Comparison of ENCODE assay signal across 2 cellular contexts in the genomic region with DNA sequence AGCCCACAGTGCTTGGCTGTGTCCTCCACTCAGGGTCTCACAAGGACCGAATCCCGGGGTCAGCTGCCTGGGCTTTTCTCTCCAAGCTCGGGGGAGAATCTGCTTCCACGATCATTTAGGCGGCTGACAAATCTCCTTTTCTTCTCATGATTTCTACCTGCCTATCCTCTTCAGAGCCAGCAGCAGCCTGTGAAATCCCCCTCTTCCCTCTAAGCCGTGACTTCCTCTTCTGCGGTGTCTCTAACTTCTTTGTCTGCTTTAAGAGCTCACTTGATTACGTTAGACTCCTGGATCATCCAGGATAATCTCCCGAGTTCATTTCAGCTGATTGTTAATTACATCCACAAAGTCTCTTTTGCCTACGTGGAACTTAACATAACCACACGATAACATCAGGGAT.
TF ChIP-seq lines count a peak whose summit lies in the region.

No MANE protein-coding gene starts in this region.

TF ChIP-seq in SK-N-SH, 30 proteins besides CTCF, POLR2A, EP300 and RAD21 (continued from another document):
- no peak for TF ChIP-seq ZBTB33 (IDR thresholded peaks at IDR 0.05; ENCODE audit: borderline replicate concordance, low read depth)
- TF ChIP-seq, protein P1, sequence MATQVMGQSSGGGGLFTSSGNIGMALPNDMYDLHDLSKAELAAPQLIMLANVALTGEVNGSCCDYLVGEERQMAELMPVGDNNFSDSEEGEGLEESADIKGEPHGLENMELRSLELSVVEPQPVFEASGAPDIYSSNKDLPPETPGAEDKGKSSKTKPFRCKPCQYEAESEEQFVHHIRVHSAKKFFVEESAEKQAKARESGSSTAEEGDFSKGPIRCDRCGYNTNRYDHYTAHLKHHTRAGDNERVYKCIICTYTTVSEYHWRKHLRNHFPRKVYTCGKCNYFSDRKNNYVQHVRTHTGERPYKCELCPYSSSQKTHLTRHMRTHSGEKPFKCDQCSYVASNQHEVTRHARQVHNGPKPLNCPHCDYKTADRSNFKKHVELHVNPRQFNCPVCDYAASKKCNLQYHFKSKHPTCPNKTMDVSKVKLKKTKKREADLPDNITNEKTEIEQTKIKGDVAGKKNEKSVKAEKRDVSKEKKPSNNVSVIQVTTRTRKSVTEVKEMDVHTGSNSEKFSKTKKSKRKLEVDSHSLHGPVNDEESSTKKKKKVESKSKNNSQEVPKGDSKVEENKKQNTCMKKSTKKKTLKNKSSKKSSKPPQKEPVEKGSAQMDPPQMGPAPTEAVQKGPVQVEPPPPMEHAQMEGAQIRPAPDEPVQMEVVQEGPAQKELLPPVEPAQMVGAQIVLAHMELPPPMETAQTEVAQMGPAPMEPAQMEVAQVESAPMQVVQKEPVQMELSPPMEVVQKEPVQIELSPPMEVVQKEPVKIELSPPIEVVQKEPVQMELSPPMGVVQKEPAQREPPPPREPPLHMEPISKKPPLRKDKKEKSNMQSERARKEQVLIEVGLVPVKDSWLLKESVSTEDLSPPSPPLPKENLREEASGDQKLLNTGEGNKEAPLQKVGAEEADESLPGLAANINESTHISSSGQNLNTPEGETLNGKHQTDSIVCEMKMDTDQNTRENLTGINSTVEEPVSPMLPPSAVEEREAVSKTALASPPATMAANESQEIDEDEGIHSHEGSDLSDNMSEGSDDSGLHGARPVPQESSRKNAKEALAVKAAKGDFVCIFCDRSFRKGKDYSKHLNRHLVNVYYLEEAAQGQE (IDR thresholded peaks at IDR 0.05; ENCODE audit: low read depth, low read length), result no peak
TF ChIP-seq in SK-N-SH: peak in this region for 0.

TF ChIP-seq in SK-N-SH treated with all-trans-retinoic acid at 6 μM for 48 hours, 23 proteins besides CTCF, POLR2A, EP300 and RAD21 (continued from another document):
- TF ChIP-seq, protein P2, sequence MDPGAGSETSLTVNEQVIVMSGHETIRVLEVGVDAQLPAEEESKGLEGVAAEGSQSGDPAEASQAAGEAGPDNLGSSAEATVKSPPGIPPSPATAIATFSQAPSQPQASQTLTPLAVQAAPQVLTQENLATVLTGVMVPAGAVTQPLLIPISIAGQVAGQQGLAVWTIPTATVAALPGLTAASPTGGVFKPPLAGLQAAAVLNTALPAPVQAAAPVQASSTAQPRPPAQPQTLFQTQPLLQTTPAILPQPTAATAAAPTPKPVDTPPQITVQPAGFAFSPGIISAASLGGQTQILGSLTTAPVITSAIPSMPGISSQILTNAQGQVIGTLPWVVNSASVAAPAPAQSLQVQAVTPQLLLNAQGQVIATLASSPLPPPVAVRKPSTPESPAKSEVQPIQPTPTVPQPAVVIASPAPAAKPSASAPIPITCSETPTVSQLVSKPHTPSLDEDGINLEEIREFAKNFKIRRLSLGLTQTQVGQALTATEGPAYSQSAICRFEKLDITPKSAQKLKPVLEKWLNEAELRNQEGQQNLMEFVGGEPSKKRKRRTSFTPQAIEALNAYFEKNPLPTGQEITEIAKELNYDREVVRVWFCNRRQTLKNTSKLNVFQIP (CRISPR knock-in tag; IDR thresholded peaks at IDR 0.05; ENCODE audit: borderline replicate concordance, low read depth), result no peak
- no peak for TF ChIP-seq BACH2 (CRISPR knock-in tag; IDR thresholded peaks at IDR 0.05; ENCODE audit: borderline replicate concordance)
- no peak for TF ChIP-seq TCF4 (CRISPR knock-in tag; IDR thresholded peaks at IDR 0.05; ENCODE audit: borderline replicate concordance)
- no peak for TF ChIP-seq ISL1 (CRISPR knock-in tag; IDR thresholded peaks at IDR 0.05)
- no peak for TF ChIP-seq GLIS3 (CRISPR knock-in tag; IDR thresholded peaks at IDR 0.05)
- TF ChIP-seq CSDC2 (CRISPR knock-in tag; IDR thresholded peaks at IDR 0.05), result no peak
- TF ChIP-seq CSRNP3 (CRISPR knock-in tag; IDR thresholded peaks at IDR 0.05), result no peak
- TF ChIP-seq ARNTL (CRISPR knock-in tag; IDR thresholded peaks at IDR 0.05; ENCODE audit: borderline replicate concordance, low read depth), result no peak
- no peak for TF ChIP-seq PPARA (CRISPR knock-in tag; IDR thresholded peaks at IDR 0.05; ENCODE audit: borderline replicate concordance)
- TF ChIP-seq SNAI2 (CRISPR knock-in tag; IDR thresholded peaks at IDR 0.05), result no peak
- no peak for TF ChIP-seq ZNF565 (CRISPR knock-in tag; conservative IDR thresholded peaks at IDR 0.05; ENCODE audit: low read depth)
- TF ChIP-seq ZFP30 (CRISPR knock-in tag; IDR thresholded peaks at IDR 0.05), result no peak
- no peak for TF ChIP-seq TOX (CRISPR knock-in tag; IDR thresholded peaks at IDR 0.05; ENCODE audit: borderline replicate concordance)
